In genomic region chr9:110059461-110059860, GRCh38 we compare ENCODE assay signal across 25 cellular contexts.
DNase-seq lines count a peak whose midpoint lies in the region; ATAC-seq and TF ChIP-seq lines count a peak whose summit lies in the region.
"Had no signal": no experiment of that assay in that cellular context is flagged by ENCODE, and none has a peak within 500 bp of the region (broad histone marks: within the 10 kb centered on the region; RNA-seq: fewer than 3 reads in every experiment).

No MANE protein-coding gene starts in this region.

- H3K27ac ChIP-seq in DND-41 (ENCODE audit: low read length): 0 out of 2 replicates have a peak overlapping the region, but pooled peaks have one; percentile 32
- no peak overlapping the region for H3K27ac ChIP-seq in gastroesophageal sphincter
- H3K27ac ChIP-seq: prostate gland had no signal

- H4K20me1 ChIP-seq in DND-41 (ENCODE audit: insufficient read depth, low read length) (peaks cover 75% of the 10 kb centered on the region), Loucy (ENCODE audit: insufficient read depth, low read length, poor library complexity, severe bottlenecking) (peaks cover 77% of the 10 kb centered on the region)

- no peak for TF ChIP-seq CTCF in DND-41 (IDR thresholded peaks at IDR 0.05; ENCODE audit: borderline replicate concordance, extremely low read depth, low read length, poor library complexity, severe bottlenecking)
- no peak for TF ChIP-seq CTCF in Loucy (conservative IDR thresholded peaks at IDR 0.05; ENCODE audit: low read length)
- TF ChIP-seq CTCF in fibroblast of villous mesenchyme (IDR thresholded peaks at IDR 0.05; ENCODE audit: insufficient read depth, low read depth, low read length): no peak
- no peak for TF ChIP-seq CTCF in osteocyte (IDR thresholded peaks at IDR 0.05)
- no peak for TF ChIP-seq CTCF in gastroesophageal sphincter (IDR thresholded peaks at IDR 0.05)

- no peaks in the 10 kb centered on the region for H3K9me3 Mint-ChIP-seq in osteocyte (ENCODE audit: unreplicated experiment)
- H3K9me3 Mint-ChIP-seq: T-cell had no signal

- H3K4me2 ChIP-seq in DND-41 (ENCODE audit: insufficient read depth, low read length): no peak overlapping the region
- H3K4me2 ChIP-seq in Loucy (ENCODE audit: low read depth, low read length, poor library complexity, severe bottlenecking): peak overlapping the region; percentile 17

- H3K27me3 Mint-ChIP-seq in osteocyte (ENCODE audit: unreplicated experiment): no peaks in the 10 kb centered on the region
- H3K27me3 Mint-ChIP-seq: activated CD4-positive, alpha-beta T cell treated with anti-CD3 and anti-CD28 coated beads for 36 hours; brain; T-cell had no signal

- WGBS in gastroesophageal sphincter (ENCODE audit: low coverage in 1 of 2), 2 donors: 50 to 80% methylated on average over 1 of the region's 1 CpG

- H3K4me3 ChIP-seq in DND-41 (ENCODE audit: low read depth in 1 of 2, low read length in 2 of 2): no peak overlapping the region
- no peak overlapping the region for H3K4me3 ChIP-seq in Loucy (ENCODE audit: low read length, poor library complexity, severe bottlenecking)
- no peak overlapping the region for H3K4me3 ChIP-seq in fibroblast of villous mesenchyme (ENCODE audit: low read depth, low read length)
- no peak overlapping the region for H3K4me3 ChIP-seq in gastroesophageal sphincter
- H3K4me3 ChIP-seq: gastrocnemius medialis, HAP-1, lung, prostate gland, uterus had no signal

- no peaks in the 10 kb centered on the region for H3K27me3 ChIP-seq in DND-41 (ENCODE audit: insufficient read depth, low read length, poor library complexity)
- H3K27me3 ChIP-seq in Loucy (ENCODE audit: insufficient read depth, low read length, poor library complexity, severe bottlenecking): no peaks in the 10 kb centered on the region
- no peaks in the 10 kb centered on the region for H3K27me3 ChIP-seq in gastroesophageal sphincter
- H3K27me3 ChIP-seq: gastrocnemius medialis, uterus had no signal

- ATAC-seq in DND-41 (ENCODE audit: insufficient read depth, low read depth) (no peak), gastroesophageal sphincter (no peak), GM19467 (IDR thresholded peaks at IDR 0.05; ENCODE audit: unreplicated experiment) (no peak)
- ATAC-seq: activated CD4-positive, alpha-beta T cell treated with anti-CD3 and anti-CD28 coated beads for 36 hours; gastrocnemius medialis; T-cell had no signal

- H3K9me3 ChIP-seq in DND-41 (ENCODE audit: insufficient read depth, low read length, severe bottlenecking) (no peaks in the 10 kb centered on the region), Loucy (ENCODE audit: insufficient read depth, low read depth, low read length) (no peaks in the 10 kb centered on the region), gastroesophageal sphincter (no peaks in the 10 kb centered on the region)
- H3K9me3 ChIP-seq: Caco-2, gastrocnemius medialis, HAP-1, prostate gland, uterus had no signal

- peaks cover 2% of the 10 kb centered on the region for H3K36me3 Mint-ChIP-seq in osteocyte (ENCODE audit: unreplicated experiment)

- H3K9me2 ChIP-seq in Loucy (replicated peaks; ENCODE audit: low read depth, low read length): no peaks in the 10 kb centered on the region

- TF ChIP-seq EP300 in gastroesophageal sphincter (IDR thresholded peaks at IDR 0.05): no peak

- H3K4me1 ChIP-seq in DND-41 (ENCODE audit: insufficient read depth, low read length) (peaks cover 16% of the 10 kb centered on the region), Loucy (ENCODE audit: insufficient read depth, low read length, poor library complexity, severe bottlenecking) (peaks cover 52% of the 10 kb centered on the region), gastroesophageal sphincter (peaks cover 0 to 24% (median 0%) of the 10 kb centered on the region in 3 donors)
- H3K4me1 ChIP-seq: prostate gland, uterus had no signal

- no peak for TF ChIP-seq POLR2A in gastroesophageal sphincter (IDR thresholded peaks at IDR 0.05)

- H3K27ac Mint-ChIP-seq in osteocyte (ENCODE audit: unreplicated experiment): peak overlapping the region; percentile 75
- H3K27ac Mint-ChIP-seq: activated CD4-positive, alpha-beta T cell treated with anti-CD3 and anti-CD28 coated beads for 36 hours; T-cell had no signal

- H3K36me3 ChIP-seq in DND-41 (ENCODE audit: insufficient read depth, low read length) (peaks cover 64% of the 10 kb centered on the region), Loucy (ENCODE audit: insufficient read depth, low read length) (peaks cover 14% of the 10 kb centered on the region; the same call in 1 of the 2 replicates), gastroesophageal sphincter (no peaks in the 10 kb centered on the region)
- H3K36me3 ChIP-seq: gastrocnemius medialis, HAP-1, prostate gland, uterus had no signal

- H2AFZ ChIP-seq in DND-41 (ENCODE audit: low read depth, low read length) (no peak overlapping the region), Loucy (ENCODE audit: low read length) (no peak overlapping the region)

- H3F3A ChIP-seq in Loucy (ENCODE audit: low read depth): no peaks in the 10 kb centered on the region

- no peak for DNase-seq in DND-41
- DNase-seq in fibroblast of villous mesenchyme (ENCODE audit: low read depth): peak; percentile 74
- DNase-seq in osteocyte (ENCODE audit: extremely low spot score, unreplicated experiment): no peak
- no peak for DNase-seq in NCI-H2171 (lab: John Stamatoyannopoulos, UW)
- no peak for DNase-seq in NCI-H345 treated with DMSO at 0.1 percent for 48 hours (lab: John Stamatoyannopoulos, UW; ENCODE audit: unreplicated experiment)
- DNase-seq: activated CD4-positive, alpha-beta T cell treated with anti-CD3 and anti-CD28 coated beads for 36 hours; activated T-cell treated with anti-CD3 and anti-CD28 coated beads, Interleukin-2, amount 50 U/mL, for 1 hour; C1 segment of cervical spinal cord; DMS79; effector CD4-positive, alpha-beta T cell; erythroblast; gastrocnemius medialis; islet precursor cell; NCI-H2081; NK-92 treated with Interleukin-12 subunit alpha and Interleukin-12 subunit beta, amount 100 ng/mL, for 24 hours; T-cell had no signal

- H3K9ac ChIP-seq in DND-41 (ENCODE audit: low read depth, low read length) (no peak overlapping the region), Loucy (ENCODE audit: low read depth, low read length, poor library complexity, severe bottlenecking) (no peak overlapping the region)

- peaks cover 99% of the 10 kb centered on the region for H3K79me2 ChIP-seq in DND-41 (ENCODE audit: insufficient read depth, low read length)
- H3K79me2 ChIP-seq in Loucy (ENCODE audit: insufficient read depth, low read length): peaks cover 99% of the 10 kb centered on the region

- no peak overlapping the region for H3K4me3 Mint-ChIP-seq in osteocyte (ENCODE audit: unreplicated experiment)
- H3K4me3 Mint-ChIP-seq: activated CD4-positive, alpha-beta T cell treated with anti-CD3 and anti-CD28 coated beads for 36 hours; brain; T-cell had no signal

- H3K4me1 Mint-ChIP-seq in osteocyte (ENCODE audit: unreplicated experiment): peaks cover 29% of the 10 kb centered on the region
